9 cellular contexts compared by ENCODE assay signal in genomic region chr12:77724367-77724957, GRCh38.
DNase-seq lines count a peak whose midpoint lies in the region; ATAC-seq and TF ChIP-seq lines count a peak whose summit lies in the region.
"Had no signal": no experiment of that assay in that cellular context is flagged by ENCODE, and none has a peak within 500 bp of the region (broad histone marks: within the 10 kb centered on the region; RNA-seq: fewer than 3 reads in every experiment).

No MANE protein-coding gene starts in this region.

- H3K4me1 Mint-ChIP-seq in activated CD4-positive, alpha-beta T cell treated with anti-CD3 and anti-CD28 coated beads, Interleukin-2, amount 10 ng/mL, durations not matched to agents 7 days and 5 days, result no peaks in the 10 kb centered on the region
- H3K4me1 Mint-ChIP-seq: CD4-positive, CD25-positive, alpha-beta regulatory T cell had no signal

- POLR2A ChIA-PET in PC-3 (lab: Charles Lee; ENCODE audit: unreplicated experiment), result interaction anchor here (0.6 kb wide), 1 partner anchor 216 kb away, joined by 3 read pairs; no protein-coding TSS in a partner anchor
- POLR2A ChIA-PET in activated CD4-positive, alpha-beta T cell treated with anti-CD3 and anti-CD28 coated beads, Interleukin-2, amount 10 ng/mL, durations not matched to agents 7 days and 5 days (lab: Charles Lee), result no interaction called here

- no peaks in the 10 kb centered on the region for H3K9me2 ChIP-seq in PC-3 (replicated peaks; ENCODE audit: low read length)

- H3K27me3 Mint-ChIP-seq in activated CD4-positive, alpha-beta T cell treated with anti-CD3 and anti-CD28 coated beads, Interleukin-2, amount 10 ng/mL, durations not matched to agents 7 days and 5 days, result no peaks in the 10 kb centered on the region
- H3K27me3 Mint-ChIP-seq: CD4-positive, CD25-positive, alpha-beta regulatory T cell had no signal

- CTCF ChIA-PET in PC-3 (lab: Charles Lee), result interaction anchor here (0.8 kb wide), 1 partner anchor 201 kb away, joined by 8 read pairs; no protein-coding TSS in a partner anchor
- CTCF ChIA-PET in activated CD4-positive, alpha-beta T cell treated with anti-CD3 and anti-CD28 coated beads, Interleukin-2, amount 10 ng/mL, durations not matched to agents 7 days and 5 days (lab: Charles Lee), result no interaction called here

- no peaks in the 10 kb centered on the region for H3K36me3 ChIP-seq in KMS-11 (ENCODE audit: insufficient read depth)
- no peaks in the 10 kb centered on the region for H3K36me3 ChIP-seq in PC-3 (ENCODE audit: low read depth, low read length)
- H3K36me3 ChIP-seq in psoas muscle (ENCODE audit: insufficient read depth in 1 of 2, low read depth in 1 of 2), result no peaks in the 10 kb centered on the region

- H3K79me2 ChIP-seq in KMS-11 (ENCODE audit: insufficient read depth, low read depth) (no peaks in the 10 kb centered on the region), PC-3 (ENCODE audit: low read length) (no peaks in the 10 kb centered on the region)

- no peak overlapping the region for H3K27ac ChIP-seq in KMS-11
- no peak overlapping the region for H3K27ac ChIP-seq in PC-3 (ENCODE audit: low read length)
- H3K27ac ChIP-seq in psoas muscle, result no peak overlapping the region

- no peaks in the 10 kb centered on the region for H3K36me3 Mint-ChIP-seq in activated CD4-positive, alpha-beta T cell treated with anti-CD3 and anti-CD28 coated beads, Interleukin-2, amount 10 ng/mL, durations not matched to agents 7 days and 5 days (ENCODE audit: low read depth)
- H3K36me3 Mint-ChIP-seq: CD4-positive, CD25-positive, alpha-beta regulatory T cell had no signal

- H3K9ac ChIP-seq in KMS-11 (no peak overlapping the region), PC-3 (ENCODE audit: low read length) (no peak overlapping the region)

- no TSS peak for BruUV-seq in PC-3 (replicated peaks; lab: Mats Ljungman, UMichigan)

- H2AFZ ChIP-seq in KMS-11 (ENCODE audit: low read depth) (no peak overlapping the region), PC-3 (ENCODE audit: low read length) (no peak overlapping the region)

- H3F3A ChIP-seq in PC-3 (ENCODE audit: low read length, unreplicated experiment), result no peaks in the 10 kb centered on the region

- 49 to 61% (median 58%) methylated on average over 1 of the region's 1 CpG for WGBS in psoas muscle, 3 donors

- no peaks in the 10 kb centered on the region for H3K9me3 Mint-ChIP-seq in activated CD4-positive, alpha-beta T cell treated with anti-CD3 and anti-CD28 coated beads, Interleukin-2, amount 10 ng/mL, durations not matched to agents 7 days and 5 days

- H3K4me3 ChIP-seq in KMS-11 (IDR thresholded peaks at IDR 0.05; ENCODE audit: insufficient read depth, low read depth, low read length) (no peak overlapping the region), PC-3 (ENCODE audit: low read length) (no peak overlapping the region), fibroblast of the aortic adventitia (ENCODE audit: low read depth, low read length) (no peak overlapping the region), psoas muscle (no peak overlapping the region)

- H3K27me3 ChIP-seq in KMS-11 (ENCODE audit: insufficient read depth, low read depth) (no peaks in the 10 kb centered on the region), PC-3 (ENCODE audit: low read length) (no peaks in the 10 kb centered on the region), psoas muscle (ENCODE audit: insufficient read depth in 3 of 3, low read length in 2 of 3) (no peaks in the 10 kb centered on the region)

- H3K4me1 ChIP-seq in KMS-11 (ENCODE audit: low read depth, poor library complexity, severe bottlenecking) (no peaks in the 10 kb centered on the region), PC-3 (ENCODE audit: insufficient read depth, low read length) (no peaks in the 10 kb centered on the region), psoas muscle (no peaks in the 10 kb centered on the region)

- H4K20me1 ChIP-seq in KMS-11 (ENCODE audit: insufficient read depth) (no peaks in the 10 kb centered on the region), PC-3 (ENCODE audit: low read length) (no peaks in the 10 kb centered on the region)

- TF ChIP-seq CTCF in KMS-11 (conservative IDR thresholded peaks at IDR 0.05; ENCODE audit: low read depth, low read length) (peak; percentile 85), PC-3 (conservative IDR thresholded peaks at IDR 0.05; ENCODE audit: low read depth, low read length) (peak; percentile 84), fibroblast of the aortic adventitia (IDR thresholded peaks at IDR 0.05; ENCODE audit: insufficient read depth, low read length) (peak; percentile 76), psoas muscle (IDR thresholded peaks at IDR 0.05) (peak; percentile 44)

- intact Hi-C loops in PC-3 (cut with micrococcal nuclease) (loop anchor here (1.0 to 10.0 kb wide), 4 partner anchors 120 to 400 kb away; no protein-coding TSS in a partner anchor), psoas muscle (cut with DNase I) (loop anchor here (5.0 to 10.0 kb wide), 2 partner anchors 200 to 203 kb away; no protein-coding TSS in a partner anchor)

- H3K4me3 Mint-ChIP-seq in activated CD4-positive, alpha-beta T cell treated with anti-CD3 and anti-CD28 coated beads, Interleukin-2, amount 10 ng/mL, durations not matched to agents 7 days and 5 days, result no peak overlapping the region
- H3K4me3 Mint-ChIP-seq: CD4-positive, CD25-positive, alpha-beta regulatory T cell had no signal

- no peak overlapping the region for H3K27ac Mint-ChIP-seq in activated CD4-positive, alpha-beta T cell treated with anti-CD3 and anti-CD28 coated beads, Interleukin-2, amount 10 ng/mL, durations not matched to agents 7 days and 5 days
- H3K27ac Mint-ChIP-seq: CD4-positive, CD25-positive, alpha-beta regulatory T cell had no signal

- no peaks in the 10 kb centered on the region for H3K9me3 ChIP-seq in PC-3 (ENCODE audit: low read length)
- no peaks in the 10 kb centered on the region for H3K9me3 ChIP-seq in psoas muscle

- H3K4me2 ChIP-seq in KMS-11 (no peak overlapping the region), PC-3 (ENCODE audit: low read length) (no peak overlapping the region)

- ATAC-seq in PC-3 (peak; percentile 62; the same call in 1 of the 2 replicates), psoas muscle (peak in 1 of 4 donors; percentile 52), HG03520 (IDR thresholded peaks at IDR 0.05; ENCODE audit: unreplicated experiment) (no peak)

- DNase-seq in SIG-M5 treated with dmso at 0.1 percent for 504 hours (lab: John Stamatoyannopoulos, UW; ENCODE audit: unreplicated experiment), result peak; percentile 49
- no peak for DNase-seq in SIG-M5 (lab: John Stamatoyannopoulos, UW)
- peak; percentile 60 for DNase-seq in PC-3
- DNase-seq in fibroblast of the aortic adventitia (ENCODE audit: low read depth), result peak; percentile 75
- DNase-seq in psoas muscle, result no peak
- DNase-seq in activated CD4-positive, alpha-beta T cell treated with anti-CD3 and anti-CD28 coated beads, Interleukin-2, amount 10 ng/mL, durations not matched to agents 7 days and 5 days, result no peak
- DNase-seq: CD4-positive, CD25-positive, alpha-beta regulatory T cell had no signal

Comparison
In these comparisons a context has a peak if more than half of its experiments do, and no peak if none do; other contexts are left out.
1. DNase-seq: peak in SIG-M5 treated with dmso at 0.1 percent for 504 hours (single experiment), PC-3 (single experiment) and fibroblast of the aortic adventitia (single experiment); none in SIG-M5 (single experiment), psoas muscle (0 of 2) and activated CD4-positive, alpha-beta T cell treated with anti-CD3 and anti-CD28 coated beads, Interleukin-2, amount 10 ng/mL, durations not matched to agents 7 days and 5 days (single experiment).
2. Peak in every context shown above with its lines, with median percentiles within 50 percentile points of each other: CTCF ChIP-seq.